Comparison of ENCODE assay signal across 8 cellular contexts in genomic region chr19:19366691-19367396, GRCh38. TPM values are rescaled to one million over a fixed set of nuclear protein-coding genes. Genes with fewer than 3 reads are reported as not detected.
DNase-seq lines count a peak whose midpoint lies in the region; ATAC-seq and TF ChIP-seq lines count a peak whose summit lies in the region.

No MANE protein-coding gene starts in this region.

- peak overlapping the region; percentile 50 for H4K12ac ChIP-seq in trophoblast cell (ENCODE audit: low read depth, low read length)

- H3K4me2 ChIP-seq in KMS-11 (peak overlapping the region; percentile 55; the same call in 1 of the 2 replicates), trophoblast cell (ENCODE audit: low read length) (no peak overlapping the region)

- H3K18ac ChIP-seq in trophoblast cell (ENCODE audit: low read length): peak overlapping the region; percentile 18

- no peak overlapping the region for H2BK5ac ChIP-seq in trophoblast cell (ENCODE audit: low read depth, low read length, poor library complexity)

- H3K9me3 ChIP-seq in trophoblast cell (ENCODE audit: insufficient read depth, low read depth, low read length): peaks cover 2% of the 10 kb centered on the region
- H3K9me3 ChIP-seq in upper lobe of left lung: no peaks in the 10 kb centered on the region

- H3K4me3 ChIP-seq in KMS-11 (IDR thresholded peaks at IDR 0.05; ENCODE audit: insufficient read depth, low read depth, low read length) (no peak overlapping the region), trophoblast cell (ENCODE audit: low read depth, low read length) (no peak overlapping the region), upper lobe of left lung (peak overlapping the region in 1 of 4 donors; percentile 22)

- ATAC-seq in GM19452 (IDR thresholded peaks at IDR 0.05; ENCODE audit: unreplicated experiment): peak; percentile 69
- ATAC-seq in activated T-helper 17 cell treated with anti-CD3 and anti-CD28 coated beads, Interleukin-2, amount 50 U/mL, for 72 hours (replicated peaks): peak; percentile 89
- ATAC-seq in foreskin keratinocyte: peak; percentile 77
- ATAC-seq in upper lobe of left lung (ENCODE audit: low FRiP score in 2 of 2): peak; percentile 90 to 93

- H3K9ac ChIP-seq in KMS-11: no peak overlapping the region
- H3K9ac ChIP-seq in trophoblast cell (ENCODE audit: low read length): no peak overlapping the region

- no peak overlapping the region for H3K23ac ChIP-seq in trophoblast cell (ENCODE audit: low read length)

- H3K79me1 ChIP-seq in trophoblast cell (ENCODE audit: low read length): no peaks in the 10 kb centered on the region

- H3K27ac Mint-ChIP-seq in CD14-positive monocyte: peak overlapping the region in 6 of 7 donors; percentile 25 to 81 (median 65)
- peak overlapping the region; percentile 73 for H3K27ac Mint-ChIP-seq in activated T-helper 17 cell treated with anti-CD3 and anti-CD28 coated beads, Interleukin-2, amount 50 U/mL, for 72 hours

- TF ChIP-seq EP300 in upper lobe of left lung (IDR thresholded peaks at IDR 0.05): no peak

- no peak overlapping the region for H3K4ac ChIP-seq in trophoblast cell (ENCODE audit: low read depth, low read length)

- WGBS in trophoblast cell (ENCODE audit: extremely low coverage, insufficient coverage, insufficient read length): no CpG with 5 or more reads among the region's 12 CpGs
- 36 to 38% methylated on average over 10 to 12 of the region's 12 CpGs for WGBS in upper lobe of left lung, 2 donors

- H3K27me3 Mint-ChIP-seq in CD14-positive monocyte (ENCODE audit: low read depth in 3 of 3): peaks cover 0 to 6% (median 3%) of the 10 kb centered on the region in 3 donors
- no peaks in the 10 kb centered on the region for H3K27me3 Mint-ChIP-seq in activated T-helper 17 cell treated with anti-CD3 and anti-CD28 coated beads, Interleukin-2, amount 50 U/mL, for 72 hours

- H4K91ac ChIP-seq in trophoblast cell (ENCODE audit: low read depth, low read length): peak overlapping the region; percentile 8

- no peak overlapping the region for H2BK120ac ChIP-seq in trophoblast cell (ENCODE audit: insufficient read depth, low read length, poor library complexity)

- H3K36me3 ChIP-seq in KMS-11 (ENCODE audit: insufficient read depth): no peaks in the 10 kb centered on the region
- H3K36me3 ChIP-seq in trophoblast cell (ENCODE audit: control insufficient read depth in 1 of 2, insufficient read depth in 2 of 2, low read length in 2 of 2): no peaks in the 10 kb centered on the region
- H3K36me3 ChIP-seq in upper lobe of left lung: no peaks in the 10 kb centered on the region

- H3K27me3 ChIP-seq in KMS-11 (ENCODE audit: insufficient read depth, low read depth): no peaks in the 10 kb centered on the region
- no peaks in the 10 kb centered on the region for H3K27me3 ChIP-seq in foreskin keratinocyte
- H3K27me3 ChIP-seq in trophoblast cell (ENCODE audit: insufficient read depth, low read length): no peaks in the 10 kb centered on the region
- no peaks in the 10 kb centered on the region for H3K27me3 ChIP-seq in upper lobe of left lung

- TF ChIP-seq CTCF in CD14-positive monocyte (IDR thresholded peaks at IDR 0.05) (peak; percentile 99), KMS-11 (conservative IDR thresholded peaks at IDR 0.05; ENCODE audit: low read depth, low read length) (peak; percentile 86), foreskin keratinocyte (conservative IDR thresholded peaks at IDR 0.05) (peak; percentile 93), upper lobe of left lung (IDR thresholded peaks at IDR 0.05) (peak; percentile 95 to 98 (median 97))

- H3K4me1 Mint-ChIP-seq in CD14-positive monocyte: peaks cover 18% of the 10 kb centered on the region
- H3K4me1 Mint-ChIP-seq in activated T-helper 17 cell treated with anti-CD3 and anti-CD28 coated beads, Interleukin-2, amount 50 U/mL, for 72 hours: peaks cover 12% of the 10 kb centered on the region

- peak overlapping the region; percentile 61; the same call in 1 of the 2 replicates for H2AFZ ChIP-seq in KMS-11 (ENCODE audit: low read depth)
- H2AFZ ChIP-seq in trophoblast cell (ENCODE audit: insufficient read depth, low read length, poor library complexity): peak overlapping the region; percentile 28

- TF ChIP-seq POLR2A in upper lobe of left lung (IDR thresholded peaks at IDR 0.05): no peak

- peaks cover 6% of the 10 kb centered on the region for H3K4me1 ChIP-seq in KMS-11 (ENCODE audit: low read depth, poor library complexity, severe bottlenecking)
- peaks cover 7% of the 10 kb centered on the region for H3K4me1 ChIP-seq in foreskin keratinocyte
- peaks cover 0 to 2% of the 10 kb centered on the region in 2 experiments for H3K4me1 ChIP-seq in trophoblast cell (ENCODE audit: control insufficient read depth in 1 of 2, insufficient read depth in 2 of 2, low read length in 2 of 2)
- H3K4me1 ChIP-seq in upper lobe of left lung: peaks cover 17 to 35% (median 23%) of the 10 kb centered on the region in 4 donors

- DNase-seq in CD14-positive monocyte (ENCODE audit: low spot score) (no peak), RPMI7951 (ENCODE audit: low read depth) (peak; percentile 72), foreskin keratinocyte (peak; percentile 31 to 55), trophoblast cell (peak; percentile 92 to 96), upper lobe of left lung (peak; percentile 89 to 91)

- H4K8ac ChIP-seq in trophoblast cell (ENCODE audit: low read depth, low read length): peak overlapping the region; percentile 69

- H3K36me3 Mint-ChIP-seq in CD14-positive monocyte: peaks cover 0 to 2% of the 10 kb centered on the region in 2 donors
- H3K36me3 Mint-ChIP-seq in activated T-helper 17 cell treated with anti-CD3 and anti-CD28 coated beads, Interleukin-2, amount 50 U/mL, for 72 hours (ENCODE audit: low read depth): no peaks in the 10 kb centered on the region

- no peak overlapping the region for H2AK5ac ChIP-seq in trophoblast cell (ENCODE audit: low read length)

- no peak overlapping the region for H2BK12ac ChIP-seq in trophoblast cell (ENCODE audit: low read length)

- H3K14ac ChIP-seq in trophoblast cell (ENCODE audit: low read length): no peak overlapping the region

- H3K4me3 Mint-ChIP-seq in CD14-positive monocyte: peak overlapping the region; percentile 37 to 70
- peak overlapping the region; percentile 56 for H3K4me3 Mint-ChIP-seq in activated T-helper 17 cell treated with anti-CD3 and anti-CD28 coated beads, Interleukin-2, amount 50 U/mL, for 72 hours

- H3K27ac ChIP-seq in KMS-11: no peak overlapping the region
- H3K27ac ChIP-seq in foreskin keratinocyte: no peak overlapping the region
- H3K27ac ChIP-seq in trophoblast cell (ENCODE audit: low read depth, low read length): no peak overlapping the region
- peak overlapping the region in 3 of 4 donors; percentile 23 to 64 (median 45) for H3K27ac ChIP-seq in upper lobe of left lung

- peaks cover 0 to 3% (median 0%) of the 10 kb centered on the region in 7 donors for H3K9me3 Mint-ChIP-seq in CD14-positive monocyte
- no peaks in the 10 kb centered on the region for H3K9me3 Mint-ChIP-seq in activated T-helper 17 cell treated with anti-CD3 and anti-CD28 coated beads, Interleukin-2, amount 50 U/mL, for 72 hours

- H4K20me1 ChIP-seq in KMS-11 (ENCODE audit: insufficient read depth): no peaks in the 10 kb centered on the region

- intact Hi-C loops in CD14-positive monocyte (cut with micrococcal nuclease): loop anchor here (2.0 kb wide), 2 partner anchors 122 to 124 kb away; no protein-coding TSS in a partner anchor

- H3K79me2 ChIP-seq in KMS-11 (ENCODE audit: insufficient read depth, low read depth) (no peaks in the 10 kb centered on the region), trophoblast cell (ENCODE audit: control insufficient read depth, insufficient read depth, low read length, poor library complexity) (no peaks in the 10 kb centered on the region)

RNA-seq across cellular contexts. Expression of gene GATAD2A, which starts 38.6 kb away (rescaled TPM):
- polyA plus RNA-seq in CD14-positive monocyte (1 to 10 TPM; 8.0 to 8.7 TPM), foreskin keratinocyte (23.9 and 25.9 TPM in 2 replicates)
- 21.9 and 23.9 TPM in 2 replicates for total RNA-seq in RPMI7951 (2014; rRNA removed; shearing (Covaris generic))
- total RNA-seq in activated T-helper 17 cell treated with anti-CD3 and anti-CD28 coated beads, Interleukin-2, amount 50 U/mL, for 72 hours: 100 to 1,000 TPM in 1 of 2 donors, 10 to 100 TPM in 1; 88.0 to 160 TPM
- total RNA-seq in foreskin keratinocyte (67.7 and 80.2 TPM in 2 replicates), upper lobe of left lung (100 to 1,000 TPM in 2 of 6 donors, 10 to 100 TPM in 4; 60.8 to 182 (median 88.0) TPM)
- polyA plus RNA-seq in trophoblast cell (2013): 115 and 116 TPM in 2 replicates

RNA-seq across cellular contexts. Expression of gene MAU2, which starts 46.2 kb away (rescaled TPM):
- polyA plus RNA-seq in CD14-positive monocyte (10 to 100 TPM in 1 of 2 donors, 1 to 10 TPM in 1; 7.4 to 14.5 TPM), foreskin keratinocyte (6.9 and 7.3 TPM in 2 replicates)
- total RNA-seq in RPMI7951 (2014; rRNA removed; shearing (Covaris generic)): 15.6 and 22.6 TPM in 2 replicates
- 10 to 100 TPM; 58.8 to 67.9 TPM for total RNA-seq in activated T-helper 17 cell treated with anti-CD3 and anti-CD28 coated beads, Interleukin-2, amount 50 U/mL, for 72 hours
- total RNA-seq in foreskin keratinocyte (15.3 TPM in 2 replicates), upper lobe of left lung (100 to 1,000 TPM in 2 of 6 donors, 10 to 100 TPM in 4; 42.3 to 166 (median 64.2) TPM)
- polyA plus RNA-seq in trophoblast cell (2013): 19.5 and 19.9 TPM in 2 replicates

RNA-seq across cellular contexts. Expression of gene SUGP1, which starts 46.5 kb away (rescaled TPM):
- 10 to 100 TPM; 17.4 to 18.1 TPM for polyA plus RNA-seq in CD14-positive monocyte
- total RNA-seq in RPMI7951 (2014; rRNA removed; shearing (Covaris generic)): 11.7 and 29.3 TPM in 2 replicates
- total RNA-seq in activated T-helper 17 cell treated with anti-CD3 and anti-CD28 coated beads, Interleukin-2, amount 50 U/mL, for 72 hours: 10 to 100 TPM; 50.2 to 51.1 TPM
- 37.4 and 37.8 TPM in 2 replicates for total RNA-seq in foreskin keratinocyte
- polyA plus RNA-seq in foreskin keratinocyte: 28.9 and 32.4 TPM in 2 replicates
- polyA plus RNA-seq in trophoblast cell (2013): 49.6 and 50.1 TPM in 2 replicates
- total RNA-seq in upper lobe of left lung: 10 to 100 TPM; 22.6 to 62.9 (median 42.6) TPM

Comparison
In these comparisons a context has a peak if more than half of its experiments do, and no peak if none do; other contexts are left out.
1. H3K27ac ChIP-seq: peak in upper lobe of left lung (3 of 4); none in KMS-11 (single experiment), foreskin keratinocyte (single experiment) and trophoblast cell (single experiment).
2. Peak in every context shown above with its lines, with median percentiles within 50 percentile points of each other: CTCF ChIP-seq and ATAC-seq.